In the genomic region with DNA sequence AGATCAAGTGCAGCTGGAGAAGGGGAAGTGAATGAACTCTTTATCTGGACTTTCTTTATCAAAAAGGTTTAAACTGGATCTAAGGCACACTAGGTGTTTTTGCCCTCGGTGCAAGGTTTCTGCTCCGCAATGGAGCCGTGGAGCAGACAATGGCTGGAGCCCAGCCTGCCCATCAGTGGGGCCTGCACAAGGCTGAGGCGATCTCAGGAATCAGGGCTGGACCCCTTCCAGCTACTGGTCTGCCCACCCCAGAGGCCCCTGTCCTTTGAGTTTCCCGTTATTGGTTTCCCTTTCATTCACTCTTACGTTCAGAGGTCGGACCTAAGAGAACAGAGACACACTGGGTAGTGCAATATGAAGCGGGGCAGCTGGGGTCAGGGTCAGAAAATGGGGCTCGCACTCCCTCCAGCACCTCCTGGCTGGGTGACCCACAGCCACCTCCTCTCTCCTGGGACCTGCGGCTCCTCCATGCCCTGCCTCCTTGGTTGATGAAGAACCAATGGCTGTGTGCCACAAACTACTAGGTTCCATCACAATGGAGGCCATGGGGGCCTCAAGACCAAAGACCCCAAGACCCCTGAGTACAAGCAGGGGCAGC, we compare ENCODE assay signal across 12 cellular contexts.
"Had no signal": no experiment of that assay in that cellular context is flagged by ENCODE, and none has a peak within 500 bp of the region (broad histone marks: within the 10 kb centered on the region; RNA-seq: fewer than 3 reads in every experiment).

No MANE protein-coding gene starts in this region.

- H3K9me3 ChIP-seq: heart left ventricle, tibial artery had no signal

- ATAC-seq: activated naive CD4-positive, alpha-beta T cell treated with anti-CD3 and anti-CD28 coated beads, Interleukin-2, amount 50 U/mL, for 72 hours; activated T-helper 17 cell treated with anti-CD3 and anti-CD28 coated beads, Interleukin-2, amount 50 U/mL, for 72 hours; heart left ventricle; left cardiac atrium; sciatic nerve had no signal

- H3K4me3 ChIP-seq: heart left ventricle, tibial artery had no signal

- DNase-seq: activated T-cell treated with anti-CD3 and anti-CD28 coated beads, Interleukin-2, amount 50 U/mL, for 24 hours; left cardiac atrium; nucleus accumbens; small intestine; stimulated activated CD4-positive, alpha-beta T cell treated with anti-CD3 and anti-CD28 coated beads, Interleukin-4, amount 100 ng/mL, for 24 hours; tibial artery; WERI-Rb-1 had no signal

- H3K36me3 ChIP-seq: heart left ventricle, tibial artery, WERI-Rb-1 had no signal

- H3K27ac ChIP-seq: epithelial cell of prostate, heart left ventricle, tibial artery, WERI-Rb-1 had no signal

- H3K27me3 ChIP-seq: heart left ventricle, tibial artery had no signal
